17 cellular contexts compared by ENCODE assay signal in genomic region chr3:133955892-133956291, GRCh38.
DNase-seq lines count a peak whose midpoint lies in the region; ATAC-seq and TF ChIP-seq lines count a peak whose summit lies in the region.
"Had no signal": no experiment of that assay in that cellular context is flagged by ENCODE, and none has a peak within 500 bp of the region (broad histone marks: within the 10 kb centered on the region; RNA-seq: fewer than 3 reads in every experiment).

No MANE protein-coding gene starts in this region.

- CTCF ChIA-PET in Caco-2 (lab: Charles Lee), result no interaction called here

- H3K36me3 ChIP-seq in neuronal stem cell (replicated peaks in 1 of 2; ENCODE audit: control insufficient read depth in 2 of 2, insufficient read depth in 2 of 2, low read length in 2 of 2), result no peaks in the 10 kb centered on the region
- H3K36me3 ChIP-seq in Caco-2 (ENCODE audit: control insufficient read depth, insufficient read depth, low read length), result no peaks in the 10 kb centered on the region
- H3K36me3 ChIP-seq: BLaER1, neutrophil had no signal

- intact Hi-C loops in Caco-2 (cut with micrococcal nuclease; ENCODE audit: unreplicated experiment), result no loop called here

- H3K27ac Mint-ChIP-seq in Caco-2 (ENCODE audit: unreplicated experiment), result no peak overlapping the region
- H3K27ac Mint-ChIP-seq: activated CD4-positive, alpha-beta memory T cell treated with anti-CD3 and anti-CD28 coated beads, Interleukin-2, amount 10 ng/mL, durations not matched to agents 7 days and 5 days; activated naive CD4-positive, alpha-beta T cell treated with anti-CD3 and anti-CD28 coated beads, Interleukin-2, amount 10 ng/mL, durations not matched to agents 7 days and 5 days had no signal

- H3K4me1 ChIP-seq in neuronal stem cell (ENCODE audit: control insufficient read depth in 2 of 2, insufficient read depth in 1 of 2, low read depth in 1 of 2, low read length in 2 of 2), result no peaks in the 10 kb centered on the region
- H3K4me1 ChIP-seq in Caco-2, result no peaks in the 10 kb centered on the region
- H3K4me1 ChIP-seq: BLaER1, foreskin keratinocyte had no signal

- POLR2A ChIA-PET in Caco-2 (lab: Charles Lee), result no interaction called here

- no peak for TF ChIP-seq CTCF in Caco-2 (IDR thresholded peaks at IDR 0.05; ENCODE audit: insufficient read depth in 1 of 2, low read depth in 1 of 2, low read length in 1 of 2, severe bottlenecking in 1 of 2, unreplicated experiment in 1 of 2)

- H3K4me3 ChIP-seq in neuronal stem cell (ENCODE audit: low read length in 2 of 2) (no peak overlapping the region), Caco-2 (ENCODE audit: low read depth, low read length) (no peak overlapping the region)
- H3K4me3 ChIP-seq: BLaER1, testis had no signal

- no peak overlapping the region for H3K23ac ChIP-seq in neuronal stem cell (ENCODE audit: low read depth, low read length, poor library complexity)

- no peak overlapping the region for H3K9ac ChIP-seq in neuronal stem cell (ENCODE audit: low read depth, low read length, poor library complexity)
- H3K9ac ChIP-seq: BLaER1 had no signal

- H3K27me3 ChIP-seq in neuronal stem cell (ENCODE audit: control insufficient read depth in 3 of 3, insufficient read depth in 3 of 3, low read depth in 1 of 3, low read length in 3 of 3) (no peaks in the 10 kb centered on the region), Caco-2 (replicated peaks; ENCODE audit: control insufficient read depth, insufficient read depth, low read length) (no peaks in the 10 kb centered on the region)
- H3K27me3 ChIP-seq: BLaER1, neutrophil, testis had no signal

- ATAC-seq in SK-N-SH treated with all-trans-retinoic acid at 6 μM for 48 hours (peak; percentile 81), HG03439 (IDR thresholded peaks at IDR 0.05; ENCODE audit: unreplicated experiment) (no peak)

- no peak overlapping the region for H3K27ac ChIP-seq in neuronal stem cell (replicated peaks; ENCODE audit: low read length)
- H3K27ac ChIP-seq: BLaER1, foreskin keratinocyte, neutrophil, testis, VCaP had no signal

- no peak overlapping the region for H2BK12ac ChIP-seq in neuronal stem cell (ENCODE audit: low read length)

- DNase-seq in NCI-H1092 (lab: John Stamatoyannopoulos, UW) (peak; percentile 91), NCI-H2171 (lab: John Stamatoyannopoulos, UW) (peak; percentile 11), neuronal stem cell (ENCODE audit: low spot score) (no peak), Caco-2 (no peak), NCI-H1694 (lab: John Stamatoyannopoulos, UW) (no peak)
- DNase-seq: activated CD4-positive, alpha-beta memory T cell treated with anti-CD3 and anti-CD28 coated beads, Interleukin-2, amount 10 ng/mL, durations not matched to agents 7 days and 5 days; activated naive CD4-positive, alpha-beta T cell treated with anti-CD3 and anti-CD28 coated beads, Interleukin-2, amount 10 ng/mL, durations not matched to agents 7 days and 5 days; activated T-cell treated with anti-CD3 and anti-CD28 coated beads, Interleukin-2, amount 50 U/mL, for 1 hour; foreskin keratinocyte; NCI-H1048; retina; testis had no signal

- H3K9me3 ChIP-seq in neuronal stem cell (replicated peaks in 1 of 2; ENCODE audit: control insufficient read depth in 2 of 2, insufficient read depth in 1 of 2, low read depth in 1 of 2, low read length in 2 of 2) (peaks cover 0 to 2% of the 10 kb centered on the region in 2 donors), Caco-2 (no peaks in the 10 kb centered on the region)
- H3K9me3 ChIP-seq: neutrophil, testis had no signal

- no peak overlapping the region for H3K4me2 ChIP-seq in neuronal stem cell (ENCODE audit: insufficient read depth, low read length, poor library complexity, severe bottlenecking)
- H3K4me2 ChIP-seq: BLaER1 had no signal

- no peaks in the 10 kb centered on the region for H3K79me1 ChIP-seq in neuronal stem cell (ENCODE audit: low read depth, low read length)

- H3K18ac ChIP-seq in neuronal stem cell (ENCODE audit: low read length), result peak overlapping the region; percentile 2

- no peaks in the 10 kb centered on the region for H3K4me1 Mint-ChIP-seq in Caco-2 (ENCODE audit: low read depth, unreplicated experiment)
- H3K4me1 Mint-ChIP-seq: activated CD4-positive, alpha-beta memory T cell treated with anti-CD3 and anti-CD28 coated beads, Interleukin-2, amount 10 ng/mL, durations not matched to agents 7 days and 5 days; activated naive CD4-positive, alpha-beta T cell treated with anti-CD3 and anti-CD28 coated beads, Interleukin-2, amount 10 ng/mL, durations not matched to agents 7 days and 5 days had no signal

- H3K14ac ChIP-seq in neuronal stem cell (ENCODE audit: low read length), result no peak overlapping the region

- H2BK5ac ChIP-seq in neuronal stem cell (ENCODE audit: low read length), result no peak overlapping the region

- no peak overlapping the region for H3K4ac ChIP-seq in neuronal stem cell (ENCODE audit: low read length)

- no TSS peak for BruUV-seq in Caco-2 (replicated peaks; lab: Mats Ljungman, UMichigan)

- no peak overlapping the region for H2BK15ac ChIP-seq in neuronal stem cell (ENCODE audit: low read length)

- no CpG with 5 or more reads among the region's 10 CpGs for WGBS in neuronal stem cell (ENCODE audit: extremely low coverage in 2 of 2, insufficient read length in 2 of 2, insufficient replicate concordance in 1 of 2), 2 donors

- no peaks in the 10 kb centered on the region for H3K9me3 Mint-ChIP-seq in Caco-2 (ENCODE audit: unreplicated experiment)
- H3K9me3 Mint-ChIP-seq: activated CD4-positive, alpha-beta memory T cell treated with anti-CD3 and anti-CD28 coated beads, Interleukin-2, amount 10 ng/mL, durations not matched to agents 7 days and 5 days; activated naive CD4-positive, alpha-beta T cell treated with anti-CD3 and anti-CD28 coated beads, Interleukin-2, amount 10 ng/mL, durations not matched to agents 7 days and 5 days had no signal

- H3K36me3 Mint-ChIP-seq in Caco-2 (ENCODE audit: insufficient read depth, unreplicated experiment), result no peaks in the 10 kb centered on the region
- H3K36me3 Mint-ChIP-seq: activated naive CD4-positive, alpha-beta T cell treated with anti-CD3 and anti-CD28 coated beads, Interleukin-2, amount 10 ng/mL, durations not matched to agents 7 days and 5 days had no signal

- no peak overlapping the region for H2AFZ ChIP-seq in neuronal stem cell (ENCODE audit: low read length)

- H2AK5ac ChIP-seq in neuronal stem cell (ENCODE audit: low read depth, low read length), result no peak overlapping the region

- H2BK120ac ChIP-seq in neuronal stem cell (ENCODE audit: low read depth, low read length), result no peak overlapping the region

- no peak overlapping the region for H3K4me3 Mint-ChIP-seq in Caco-2 (ENCODE audit: unreplicated experiment)
- H3K4me3 Mint-ChIP-seq: activated CD4-positive, alpha-beta memory T cell treated with anti-CD3 and anti-CD28 coated beads, Interleukin-2, amount 10 ng/mL, durations not matched to agents 7 days and 5 days; activated naive CD4-positive, alpha-beta T cell treated with anti-CD3 and anti-CD28 coated beads, Interleukin-2, amount 10 ng/mL, durations not matched to agents 7 days and 5 days had no signal

- no peak overlapping the region for H4K91ac ChIP-seq in neuronal stem cell (ENCODE audit: low read depth, low read length, poor library complexity)

- H4K8ac ChIP-seq in neuronal stem cell (ENCODE audit: low read depth, low read length), result no peak overlapping the region

- no peaks in the 10 kb centered on the region for H3K27me3 Mint-ChIP-seq in Caco-2 (ENCODE audit: insufficient read depth, unreplicated experiment)

TF ChIP-seq in SK-N-SH treated with all-trans-retinoic acid at 6 μM for 48 hours, 23 proteins besides CTCF, POLR2A, EP300 and RAD21:
- peak; percentile 62; the same call in 1 of the 2 replicates for TF ChIP-seq TCF4 (CRISPR knock-in tag; IDR thresholded peaks at IDR 0.05; ENCODE audit: borderline replicate concordance)
- TF ChIP-seq, protein P1, sequence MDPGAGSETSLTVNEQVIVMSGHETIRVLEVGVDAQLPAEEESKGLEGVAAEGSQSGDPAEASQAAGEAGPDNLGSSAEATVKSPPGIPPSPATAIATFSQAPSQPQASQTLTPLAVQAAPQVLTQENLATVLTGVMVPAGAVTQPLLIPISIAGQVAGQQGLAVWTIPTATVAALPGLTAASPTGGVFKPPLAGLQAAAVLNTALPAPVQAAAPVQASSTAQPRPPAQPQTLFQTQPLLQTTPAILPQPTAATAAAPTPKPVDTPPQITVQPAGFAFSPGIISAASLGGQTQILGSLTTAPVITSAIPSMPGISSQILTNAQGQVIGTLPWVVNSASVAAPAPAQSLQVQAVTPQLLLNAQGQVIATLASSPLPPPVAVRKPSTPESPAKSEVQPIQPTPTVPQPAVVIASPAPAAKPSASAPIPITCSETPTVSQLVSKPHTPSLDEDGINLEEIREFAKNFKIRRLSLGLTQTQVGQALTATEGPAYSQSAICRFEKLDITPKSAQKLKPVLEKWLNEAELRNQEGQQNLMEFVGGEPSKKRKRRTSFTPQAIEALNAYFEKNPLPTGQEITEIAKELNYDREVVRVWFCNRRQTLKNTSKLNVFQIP (CRISPR knock-in tag; IDR thresholded peaks at IDR 0.05; ENCODE audit: borderline replicate concordance, low read depth), result no peak

Comparison
In these comparisons a context has a peak if more than half of its experiments do, and no peak if none do; other contexts are left out.
1. DNase-seq: peak in NCI-H1092 (single experiment) and NCI-H2171 (single experiment); none in neuronal stem cell (single experiment), Caco-2 (0 of 2) and NCI-H1694 (single experiment).